In the genomic region with DNA sequence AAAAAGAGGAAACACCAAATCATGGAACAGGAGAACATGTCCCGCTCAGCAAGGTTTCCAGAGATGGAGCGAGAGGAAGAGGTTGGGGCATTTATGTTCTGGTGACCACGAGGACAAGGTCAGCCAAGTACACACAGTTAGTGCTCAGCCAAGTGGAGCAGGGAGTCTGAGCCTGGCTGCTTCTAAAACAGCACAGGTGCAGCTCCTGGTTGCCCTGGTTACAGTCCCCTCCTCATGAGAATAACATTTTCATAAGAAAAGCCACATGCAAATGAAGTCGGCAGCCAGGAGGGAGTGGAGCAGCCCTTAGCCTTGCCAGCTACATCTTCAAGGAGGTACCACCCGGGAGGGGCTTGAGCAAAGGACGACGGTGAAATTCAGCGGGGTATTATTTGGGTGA, we compare ENCODE assay signal across 21 cellular contexts.
DNase-seq lines count a peak whose midpoint lies in the region; ATAC-seq and TF ChIP-seq lines count a peak whose summit lies in the region.
"Had no signal": no experiment of that assay in that cellular context is flagged by ENCODE, and none has a peak within 500 bp of the region (broad histone marks: within the 10 kb centered on the region; RNA-seq: fewer than 3 reads in every experiment).

No MANE protein-coding gene starts in this region.

- no peak overlapping the region for H3K27ac ChIP-seq in PC-9
- H3K27ac ChIP-seq: breast epithelium, prostate gland had no signal

- peaks cover 84% of the 10 kb centered on the region for H3K27me3 ChIP-seq in PC-9 (ENCODE audit: insufficient read depth, low read depth)
- H3K27me3 ChIP-seq: BE2C had no signal

- no peak overlapping the region for H2AFZ ChIP-seq in PC-9

- H4K20me1 ChIP-seq in PC-9 (ENCODE audit: insufficient read depth): no peaks in the 10 kb centered on the region

- no peak overlapping the region for H3K4me2 ChIP-seq in PC-9

- CTCF ChIA-PET in PC-9 (lab: Charles Lee): no interaction called here

- BruUV-seq in PC-9 (replicated peaks; lab: Mats Ljungman, UMichigan): no TSS peak

- H3K4me1 ChIP-seq in PC-9 (replicated peaks; ENCODE audit: insufficient read depth): no peaks in the 10 kb centered on the region
- H3K4me1 ChIP-seq: BE2C, breast epithelium, prostate gland had no signal

- H3K9me2 ChIP-seq in PC-9 (ENCODE audit: insufficient read depth): no peaks in the 10 kb centered on the region

- no peak overlapping the region for H3K4me3 ChIP-seq in PC-9
- H3K4me3 ChIP-seq: breast epithelium, prostate gland had no signal

- H3K79me2 ChIP-seq in PC-9 (ENCODE audit: low read depth): no peaks in the 10 kb centered on the region

- no peak for TF ChIP-seq CTCF in PC-9 (conservative IDR thresholded peaks at IDR 0.05)

- no peak overlapping the region for H3K27ac Mint-ChIP-seq in stimulated activated naive B cell treated with anti-CD40 and anti-IgM and Interleukin-4, amounts not matched to agents 10 μg/mL and 1 μg/mL and 100 μg/mL, for 72 hours
- H3K27ac Mint-ChIP-seq: dendritic cell treated with granulocyte-macrophage colony-stimulating factor and Interleukin-4, amounts not matched to agents 40 ng/mL and 50 ng/mL, for 4 days; stimulated activated naive CD8-positive, alpha-beta T cell treated with anti-CD3 and anti-CD28 coated beads, Interleukin-15, amount 100 ng/mL, for 72 hours had no signal

- H3K27me3 Mint-ChIP-seq in stimulated activated naive B cell treated with anti-CD40 and anti-IgM and Interleukin-4, amounts not matched to agents 10 μg/mL and 1 μg/mL and 100 μg/mL, for 72 hours: peaks cover 29% of the 10 kb centered on the region in 2 donors

- H3K9me3 Mint-ChIP-seq in stimulated activated naive B cell treated with anti-CD40 and anti-IgM and Interleukin-4, amounts not matched to agents 10 μg/mL and 1 μg/mL and 100 μg/mL, for 72 hours: peaks cover 4 to 8% of the 10 kb centered on the region in 2 donors
- H3K9me3 Mint-ChIP-seq: dendritic cell treated with granulocyte-macrophage colony-stimulating factor and Interleukin-4, amounts not matched to agents 40 ng/mL and 50 ng/mL, for 4 days had no signal

- peak; percentile 64 to 65 for ATAC-seq in stimulated activated naive B cell treated with anti-CD40 and anti-IgM and Interleukin-4, amounts not matched to agents 10 μg/mL and 1 μg/mL and 100 μg/mL, for 72 hours (replicated peaks)
- ATAC-seq in Right ventricle myocardium superior (ENCODE audit: poor library complexity) (no peak), HG03378 (IDR thresholded peaks at IDR 0.05; ENCODE audit: unreplicated experiment) (no peak)
- ATAC-seq: left colon; stimulated activated naive CD8-positive, alpha-beta T cell treated with anti-CD3 and anti-CD28 coated beads, Interleukin-15, amount 100 ng/mL, for 72 hours had no signal

- no peaks in the 10 kb centered on the region for H3K36me3 ChIP-seq in PC-9 (ENCODE audit: low read depth)
- H3K36me3 ChIP-seq: BE2C, breast epithelium, prostate gland had no signal

- no peak overlapping the region for H3K4me3 Mint-ChIP-seq in stimulated activated naive B cell treated with anti-CD40 and anti-IgM and Interleukin-4, amounts not matched to agents 10 μg/mL and 1 μg/mL and 100 μg/mL, for 72 hours
- H3K4me3 Mint-ChIP-seq: dendritic cell treated with granulocyte-macrophage colony-stimulating factor and Interleukin-4, amounts not matched to agents 40 ng/mL and 50 ng/mL, for 4 days; neural crest cell; stimulated activated naive CD8-positive, alpha-beta T cell treated with anti-CD3 and anti-CD28 coated beads, Interleukin-15, amount 100 ng/mL, for 72 hours had no signal

- DNase-seq in NCI-H1417 (lab: John Stamatoyannopoulos, UW) (peak in 2 of 3 experiments; percentile 32 to 36), NCI-H1417 treated with DMSO at 0.1 percent for 48 hours (lab: John Stamatoyannopoulos, UW) (no peak), NCI-H1105 treated with DMSO at 0.1 percent for 48 hours (lab: John Stamatoyannopoulos, UW) (peak; percentile 25), cerebellum (ENCODE audit: low spot score) (peak; percentile 23), PC-9 (no peak), Right ventricle myocardium superior (no peak)
- no peak for DNase-seq in stimulated activated naive B cell treated with anti-CD40 and anti-IgM and Interleukin-4, amounts not matched to agents 10 μg/mL and 1 μg/mL and 100 μg/mL, for 72 hours
- DNase-seq: activated CD4-positive, alpha-beta T cell treated with anti-CD3 and anti-CD28 coated beads, Interleukin-2, amount 50 U/mL, for 1 hour; activated CD8-positive, alpha-beta memory T cell treated with anti-CD3 and anti-CD28 coated beads, Interleukin-2, amount 50 U/mL, for 4 hours; BE2C; Kasumi-1; left colon; NCI-H1092 treated with DMSO at 0.1 percent for 48 hours; stimulated activated CD4-positive, alpha-beta T cell treated with anti-CD3 and anti-CD28 coated beads, Interleukin-2, amount 100 ng/mL, for 24 hours; stimulated activated naive CD8-positive, alpha-beta T cell treated with anti-CD3 and anti-CD28 coated beads, Interleukin-15, amount 100 ng/mL, for 72 hours; trophoblast cell had no signal

- H3K4me1 Mint-ChIP-seq in stimulated activated naive B cell treated with anti-CD40 and anti-IgM and Interleukin-4, amounts not matched to agents 10 μg/mL and 1 μg/mL and 100 μg/mL, for 72 hours: peaks cover 0 to 6% of the 10 kb centered on the region in 2 donors
- H3K4me1 Mint-ChIP-seq: neural crest cell; stimulated activated naive CD8-positive, alpha-beta T cell treated with anti-CD3 and anti-CD28 coated beads, Interleukin-15, amount 100 ng/mL, for 72 hours had no signal

- intact Hi-C loops in PC-9 (cut with micrococcal nuclease; ENCODE audit: unreplicated experiment) (no loop called here), Right ventricle myocardium superior (cut with DNase I) (no loop called here)

- H3F3A ChIP-seq in PC-9 (ENCODE audit: insufficient read depth, low read depth): no peaks in the 10 kb centered on the region

- no peaks in the 10 kb centered on the region for H3K36me3 Mint-ChIP-seq in stimulated activated naive B cell treated with anti-CD40 and anti-IgM and Interleukin-4, amounts not matched to agents 10 μg/mL and 1 μg/mL and 100 μg/mL, for 72 hours

- H3K9me3 ChIP-seq in PC-9 (ENCODE audit: insufficient read depth, low read depth): no peaks in the 10 kb centered on the region
- H3K9me3 ChIP-seq: BE2C, breast epithelium, prostate gland had no signal

- POLR2A ChIA-PET in PC-9 (lab: Charles Lee; ENCODE audit: unreplicated experiment): no interaction called here

Comparison
In these comparisons a context has a peak if more than half of its experiments do, and no peak if none do; other contexts are left out.
1. DNase-seq: peak in NCI-H1417 (2 of 3), NCI-H1105 treated with DMSO at 0.1 percent for 48 hours (single experiment) and cerebellum (single experiment); none in NCI-H1417 treated with DMSO at 0.1 percent for 48 hours (single experiment), stimulated activated naive B cell treated with anti-CD40 and anti-IgM and Interleukin-4, amounts not matched to agents 10 μg/mL and 1 μg/mL and 100 μg/mL, for 72 hours (single experiment), PC-9 (0 of 2) and Right ventricle myocardium superior (single experiment).
2. ATAC-seq: peak in stimulated activated naive B cell treated with anti-CD40 and anti-IgM and Interleukin-4, amounts not matched to agents 10 μg/mL and 1 μg/mL and 100 μg/mL, for 72 hours (2 of 2); none in Right ventricle myocardium superior (single experiment) and HG03378 (single experiment).